Comparison of ENCODE assay signal across 21 cellular contexts in the genomic region with DNA sequence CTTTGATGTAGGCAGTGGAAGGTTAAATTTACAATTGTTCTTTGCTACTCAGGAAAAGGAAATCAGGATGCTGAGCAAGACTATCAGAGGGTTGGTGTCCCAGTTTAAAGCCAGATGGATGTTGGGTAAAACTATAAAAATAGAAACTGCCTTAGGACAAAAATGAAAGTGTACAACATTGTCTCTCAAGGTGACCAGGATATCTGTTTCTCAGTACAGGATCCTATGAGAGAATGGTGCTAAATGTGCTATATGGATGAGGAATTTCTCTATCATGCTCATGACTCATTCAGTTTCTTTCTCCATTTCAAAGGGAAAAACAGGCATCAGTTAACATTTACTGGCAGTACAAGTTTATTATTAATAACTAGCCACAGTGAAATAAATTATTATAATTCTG.
DNase-seq lines count a peak whose midpoint lies in the region; ATAC-seq, FAIRE-seq and TF ChIP-seq lines count a peak whose summit lies in the region.
"Had no signal": no experiment of that assay in that cellular context is flagged by ENCODE, and none has a peak within 500 bp of the region (broad histone marks: within the 10 kb centered on the region; RNA-seq: fewer than 3 reads in every experiment).

No MANE protein-coding gene starts in this region.

- no peaks in the 10 kb centered on the region; the same call in 1 of the 2 replicates for H3K9me2 ChIP-seq in HCT116 (ENCODE audit: insufficient read depth)

- TF ChIP-seq RAD21 in A549 (conservative IDR thresholded peaks at IDR 0.05 in 1 of 2, IDR thresholded peaks at IDR 0.05 in 1 of 2) (no peak), HCT116 (IDR thresholded peaks at IDR 0.05; ENCODE audit: low read depth) (no peak)

- H3K79me2 ChIP-seq in HCT116 (ENCODE audit: insufficient read depth, low read length) (no peaks in the 10 kb centered on the region), astrocyte (ENCODE audit: insufficient read depth, low read length) (no peaks in the 10 kb centered on the region)

- H3K36me3 ChIP-seq in HCT116 (ENCODE audit: control insufficient read depth in 1 of 2, insufficient read depth in 2 of 2, low read length in 2 of 2) (no peaks in the 10 kb centered on the region), astrocyte (ENCODE audit: insufficient read depth, low read length) (no peaks in the 10 kb centered on the region), MG63 (no peaks in the 10 kb centered on the region)
- H3K36me3 ChIP-seq: neutrophil had no signal

- no peaks in the 10 kb centered on the region for H3K9me3 Mint-ChIP-seq in astrocyte (ENCODE audit: unreplicated experiment)
- H3K9me3 Mint-ChIP-seq: CD8-positive, alpha-beta T cell had no signal

- H3K27ac ChIP-seq in A549: no peak overlapping the region
- no peak overlapping the region for H3K27ac ChIP-seq in HCT116 (ENCODE audit: low read depth, low read length)
- no peak overlapping the region for H3K27ac ChIP-seq in astrocyte (ENCODE audit: low read depth, low read length)
- H3K27ac ChIP-seq: neutrophil had no signal

- no peak for DNase-seq in A549 (ENCODE audit: low read depth in 1 of 2, low spot score in 1 of 2)
- no peak for DNase-seq in HCT116 (ENCODE audit: low read depth, low spot score)
- DNase-seq in astrocyte (ENCODE audit: low read depth): peak; percentile 4
- peak; percentile 20 for DNase-seq in fibroblast of villous mesenchyme (ENCODE audit: low read depth)
- DNase-seq in DMS79 (lab: John Stamatoyannopoulos, UW): no peak
- DNase-seq in medulla oblongata (ENCODE audit: extremely low spot score): no peak
- no peak for DNase-seq in MG63
- no peak for DNase-seq in T-helper 2 cell
- DNase-seq: activated CD4-positive, alpha-beta T cell treated with anti-CD3 and anti-CD28 coated beads for 48 hours; activated effector memory CD4-positive, alpha-beta T cell treated with Interleukin-2 at 50 U/mL for 16 hours; amniotic stem cell; CD8-positive, alpha-beta T cell; DND-41; head of caudate nucleus; NCI-H187 treated with DMSO at 0.1 percent for 48 hours; NCI-H524; stimulated activated CD4-positive, alpha-beta T cell treated with anti-CD3 and anti-CD28 coated beads, Interleukin-4, amount 100 ng/mL, for 1 hour had no signal

- H3K4me3 ChIP-seq in A549: no peak overlapping the region
- H3K4me3 ChIP-seq in HCT116 (replicated peaks in 1 of 2; ENCODE audit: low read depth in 1 of 2, low read length in 2 of 2): no peak overlapping the region
- no peak overlapping the region for H3K4me3 ChIP-seq in astrocyte (ENCODE audit: insufficient read depth, low read depth, low read length)
- no peak overlapping the region for H3K4me3 ChIP-seq in fibroblast of villous mesenchyme (ENCODE audit: low read depth, low read length)
- no peak overlapping the region for H3K4me3 ChIP-seq in MG63

- H3K4me1 ChIP-seq in A549 (peaks cover 3% of the 10 kb centered on the region; the same call in 1 of the 3 replicates), HCT116 (ENCODE audit: control insufficient read depth in 1 of 2, insufficient read depth in 2 of 2, low read length in 2 of 2) (no peaks in the 10 kb centered on the region), astrocyte (ENCODE audit: insufficient read depth, low read length) (no peaks in the 10 kb centered on the region)

- intact Hi-C loops in HCT116 (cut with micrococcal nuclease): no loop called here

- no peak overlapping the region for H3K4me3 Mint-ChIP-seq in astrocyte (ENCODE audit: unreplicated experiment)
- H3K4me3 Mint-ChIP-seq: CD8-positive, alpha-beta T cell had no signal

- H3K4me1 Mint-ChIP-seq in astrocyte (ENCODE audit: low read depth, unreplicated experiment): peaks cover 4% of the 10 kb centered on the region

- TF ChIP-seq CTCF in A549 (IDR thresholded peaks at IDR 0.05) (no peak), HCT116 (IDR thresholded peaks at IDR 0.05 in 2 of 3, conservative IDR thresholded peaks at IDR 0.05 in 1 of 3; ENCODE audit: borderline replicate concordance in 1 of 3, insufficient read depth in 1 of 3, low read depth in 2 of 3, low read length in 2 of 3) (no peak), astrocyte (IDR thresholded peaks at IDR 0.05; ENCODE audit: insufficient read depth, low read depth, low read length) (no peak), fibroblast of villous mesenchyme (IDR thresholded peaks at IDR 0.05; ENCODE audit: insufficient read depth, low read depth, low read length) (no peak)

- TF ChIP-seq POLR2A in A549 (IDR thresholded peaks at IDR 0.05; ENCODE audit: low read length): no peak
- TF ChIP-seq POLR2A in HCT116 (IDR thresholded peaks at IDR 0.05; ENCODE audit: borderline replicate concordance, extremely low read depth, insufficient read depth, insufficient read length): no peak

- CTCF ChIA-PET in A549 (lab: Yijun Ruan, JAX) (no interaction called here), HCT116 (lab: Charles Lee) (no interaction called here)

- H2AFZ ChIP-seq in HCT116 (ENCODE audit: low read depth, low read length, poor library complexity, severe bottlenecking) (peak overlapping the region; percentile 69), astrocyte (ENCODE audit: low read depth, low read length) (no peak overlapping the region)

- H3K9ac ChIP-seq in HCT116 (ENCODE audit: low read length): no peak overlapping the region
- H3K9ac ChIP-seq in astrocyte (ENCODE audit: low read length): no peak overlapping the region

- no peak overlapping the region for H3K27ac Mint-ChIP-seq in astrocyte (ENCODE audit: unreplicated experiment)
- H3K27ac Mint-ChIP-seq: CD8-positive, alpha-beta T cell had no signal

- no peaks in the 10 kb centered on the region for H3K27me3 Mint-ChIP-seq in astrocyte (ENCODE audit: low read depth, unreplicated experiment)

- POLR2A ChIA-PET in A549 (lab: Yijun Ruan, JAX): no interaction called here
- POLR2A ChIA-PET in HCT116 (lab: Charles Lee): no interaction called here

- H3K9me3 ChIP-seq in A549 (no peaks in the 10 kb centered on the region), HCT116 (ENCODE audit: control insufficient read depth in 1 of 2, insufficient read depth in 1 of 2, low read depth in 1 of 2, low read length in 2 of 2) (no peaks in the 10 kb centered on the region), astrocyte (ENCODE audit: insufficient read depth, low read depth, low read length) (no peaks in the 10 kb centered on the region), MG63 (no peaks in the 10 kb centered on the region; the same call in 1 of the 2 replicates)
- H3K9me3 ChIP-seq: neutrophil had no signal

- ATAC-seq in A549 (no peak), HCT116 (no peak)
- ATAC-seq: CD8-positive, alpha-beta T cell; HepG2 had no signal

- BruUV-seq in HCT116 (replicated peaks; lab: Mats Ljungman, UMichigan): no TSS peak

- no peaks in the 10 kb centered on the region for H3K27me3 ChIP-seq in HCT116 (ENCODE audit: insufficient read depth, low read length)
- no peaks in the 10 kb centered on the region for H3K27me3 ChIP-seq in astrocyte (ENCODE audit: insufficient read depth, low read length)
- no peaks in the 10 kb centered on the region for H3K27me3 ChIP-seq in MG63
- H3K27me3 ChIP-seq: neutrophil had no signal

- H4K20me1 ChIP-seq in HCT116 (ENCODE audit: insufficient read depth) (no peaks in the 10 kb centered on the region), astrocyte (ENCODE audit: insufficient read depth, low read length) (no peaks in the 10 kb centered on the region)

- RAD21 ChIA-PET in HCT116 (lab: Charles Lee; ENCODE audit: low non-redundant PET in 1 of 2, low total read pairs in 2 of 2, uncharacterized antibody in 2 of 2, unreplicated experiment in 2 of 2): no interaction called here

- no peaks in the 10 kb centered on the region for H3K36me3 Mint-ChIP-seq in astrocyte (ENCODE audit: low read depth, unreplicated experiment)
- H3K36me3 Mint-ChIP-seq: CD8-positive, alpha-beta T cell had no signal

- TF ChIP-seq EP300 in A549 (IDR thresholded peaks at IDR 0.05): no peak

- H3K4me2 ChIP-seq in A549 (0 out of 3 replicates have a peak overlapping the region, but pooled peaks have one; percentile 5), HCT116 (ENCODE audit: low read length) (no peak overlapping the region), astrocyte (ENCODE audit: low read length) (no peak overlapping the region)

- FAIRE-seq in A549 (lab: Jason Lieb, UNC) (no peak), astrocyte (lab: Jason Lieb, UNC) (no peak)
- FAIRE-seq: GM19239, HepG2, keratinocyte had no signal

TF ChIP-seq in A549, 52 proteins besides CTCF, POLR2A, EP300 and RAD21 (continues in another document):
- TF ChIP-seq, protein P1, sequence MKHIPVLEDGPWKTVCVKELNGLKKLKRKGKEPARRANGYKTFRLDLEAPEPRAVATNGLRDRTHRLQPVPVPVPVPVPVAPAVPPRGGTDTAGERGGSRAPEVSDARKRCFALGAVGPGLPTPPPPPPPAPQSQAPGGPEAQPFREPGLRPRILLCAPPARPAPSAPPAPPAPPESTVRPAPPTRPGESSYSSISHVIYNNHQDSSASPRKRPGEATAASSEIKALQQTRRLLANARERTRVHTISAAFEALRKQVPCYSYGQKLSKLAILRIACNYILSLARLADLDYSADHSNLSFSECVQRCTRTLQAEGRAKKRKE (CRISPR knock-in tag; IDR thresholded peaks at IDR 0.05; ENCODE audit: low read depth): no peak
- TF ChIP-seq ZFP36 (IDR thresholded peaks at IDR 0.05; ENCODE audit: borderline replicate concordance, partially characterized antibody): no peak

TF ChIP-seq in HCT116, 20 proteins besides CTCF, POLR2A, EP300 and RAD21:
- no peak for TF ChIP-seq SP1 (IDR thresholded peaks at IDR 0.05; ENCODE audit: low read depth)
- TF ChIP-seq SRF (IDR thresholded peaks at IDR 0.05; ENCODE audit: low read depth): no peak
- TF ChIP-seq ZNF274 (IDR thresholded peaks at IDR 0.05; ENCODE audit: low read depth, low read length): no peak
- no peak for TF ChIP-seq EZH2 (IDR thresholded peaks at IDR 0.05)

Comparison
In these comparisons a context has a peak if more than half of its experiments do, and no peak if none do; other contexts are left out.
1. DNase-seq: peak in astrocyte (single experiment) and fibroblast of villous mesenchyme (single experiment); none in A549 (0 of 2), HCT116 (single experiment), DMS79 (single experiment), medulla oblongata (single experiment), MG63 (single experiment) and T-helper 2 cell (0 of 5).